ENCODE assay signal across 7 cellular contexts in genomic region chr15:90001683-90002427, GRCh38. TPM values are rescaled to one million over a fixed set of nuclear protein-coding genes. Genes with fewer than 3 reads are reported as not detected.
DNase-seq lines count a peak whose midpoint lies in the region; ATAC-seq and TF ChIP-seq lines count a peak whose summit lies in the region.

No MANE protein-coding gene starts in this region.

- peaks cover 57% of the 10 kb centered on the region for H3K4me1 Mint-ChIP-seq in activated naive CD4-positive, alpha-beta T cell treated with anti-CD3 and anti-CD28 coated beads for 36 hours (ENCODE audit: low read depth)

- H3K27me3 Mint-ChIP-seq in activated naive CD4-positive, alpha-beta T cell treated with anti-CD3 and anti-CD28 coated beads for 36 hours (ENCODE audit: low read depth): no peaks in the 10 kb centered on the region

- CTCF ChIA-PET in activated naive CD4-positive, alpha-beta T cell treated with anti-CD3 and anti-CD28 coated beads for 36 hours (lab: Charles Lee): interaction anchor here (1.1 kb wide), 1 partner anchor 8 kb away, joined by 4 read pairs; no protein-coding TSS in a partner anchor

- peak overlapping the region; percentile 82 for H3K4me3 Mint-ChIP-seq in activated naive CD4-positive, alpha-beta T cell treated with anti-CD3 and anti-CD28 coated beads for 36 hours

- ATAC-seq in HG02970 (IDR thresholded peaks at IDR 0.05; ENCODE audit: low FRiP score, unreplicated experiment) (peak; percentile 43), RWPE2 (ENCODE audit: low read depth) (0 out of 3 replicates have a peak, but pooled peaks have one; percentile 0), omental fat pad (ENCODE audit: low FRiP score) (peak; percentile 8), upper lobe of left lung (ENCODE audit: low FRiP score in 2 of 2) (peak in 1 of 2 donors; percentile 34)

- H3K36me3 Mint-ChIP-seq in activated naive CD4-positive, alpha-beta T cell treated with anti-CD3 and anti-CD28 coated beads for 36 hours (ENCODE audit: low read depth): peaks cover 1% of the 10 kb centered on the region

- H3K27ac Mint-ChIP-seq in activated naive CD4-positive, alpha-beta T cell treated with anti-CD3 and anti-CD28 coated beads for 36 hours: peak overlapping the region; percentile 75

- TF ChIP-seq CTCF in GM12875 (IDR thresholded peaks at IDR 0.05; ENCODE audit: borderline replicate concordance, insufficient read depth, low read depth, low read length) (no peak), RWPE2 (IDR thresholded peaks at IDR 0.05; ENCODE audit: poor library complexity, severe bottlenecking) (no peak), omental fat pad (IDR thresholded peaks at IDR 0.05) (no peak), upper lobe of left lung (IDR thresholded peaks at IDR 0.05) (no peak)

- H3K4me3 ChIP-seq in GM12875 (ENCODE audit: low read depth, low read length): peak overlapping the region; percentile 77
- H3K4me3 ChIP-seq in RWPE2 (ENCODE audit: severe bottlenecking): peak overlapping the region; percentile 82
- peak overlapping the region; percentile 64 to 86 (median 68) for H3K4me3 ChIP-seq in upper lobe of left lung

- DNase-seq in RWPE2 (ENCODE audit: low spot score) (peak; percentile 81), germinal center (ENCODE audit: low spot score) (peak; percentile 80), omental fat pad (ENCODE audit: low spot score) (no peak), upper lobe of left lung (peak; percentile 75 to 93)
- DNase-seq in activated naive CD4-positive, alpha-beta T cell treated with anti-CD3 and anti-CD28 coated beads for 36 hours: peak; percentile 70

- H3K4me1 ChIP-seq in RWPE2 (ENCODE audit: insufficient read depth, poor library complexity, severe bottlenecking): peaks cover 64% of the 10 kb centered on the region
- peaks cover 51 to 73% (median 59%) of the 10 kb centered on the region in 4 donors for H3K4me1 ChIP-seq in upper lobe of left lung

- TF ChIP-seq EP300 in upper lobe of left lung (IDR thresholded peaks at IDR 0.05): no peak

- H3K27me3 ChIP-seq in RWPE2 (ENCODE audit: insufficient read depth, poor library complexity, severe bottlenecking): no peaks in the 10 kb centered on the region
- no peaks in the 10 kb centered on the region for H3K27me3 ChIP-seq in upper lobe of left lung

- WGBS in upper lobe of left lung, 2 donors: 0 to 1% methylated on average over 27 to 33 of the region's 89 CpGs

- H3K9me3 ChIP-seq in RWPE2 (ENCODE audit: severe bottlenecking) (no peaks in the 10 kb centered on the region), upper lobe of left lung (no peaks in the 10 kb centered on the region)

- H3K9me3 Mint-ChIP-seq in activated naive CD4-positive, alpha-beta T cell treated with anti-CD3 and anti-CD28 coated beads for 36 hours: no peaks in the 10 kb centered on the region

- H3K36me3 ChIP-seq in RWPE2 (ENCODE audit: low read depth) (peaks cover 25% of the 10 kb centered on the region), upper lobe of left lung (no peaks in the 10 kb centered on the region)

- intact Hi-C loops in activated naive CD4-positive, alpha-beta T cell treated with anti-CD3 and anti-CD28 coated beads for 36 hours (cut with micrococcal nuclease): loop anchor here (5.0 to 10.0 kb wide), 3 partner anchors 230 to 1377 kb away; partner anchors contain the start of genes AEN, CIB1, GDPGP1 and NGRN

- peak in 2 of 4 donors; percentile 42 to 55 for TF ChIP-seq POLR2A in upper lobe of left lung (IDR thresholded peaks at IDR 0.05)

- H3K27ac ChIP-seq in RWPE2 (ENCODE audit: poor library complexity, severe bottlenecking): peak overlapping the region; percentile 99
- H3K27ac ChIP-seq in upper lobe of left lung: peak overlapping the region; percentile 93 to 97 (median 94)

RNA-seq across cellular contexts. Expression of gene ZNF710, which starts 0.7 kb away (rescaled TPM):
- total RNA-seq in activated naive CD4-positive, alpha-beta T cell treated with anti-CD3 and anti-CD28 coated beads for 36 hours: 10 to 100 TPM; 17.3 to 19.8 TPM
- 10 to 100 TPM in 1 of 4 donors, 1 to 10 TPM in 3; 5.4 to 13.9 (median 7.0) TPM for total RNA-seq in omental fat pad
- total RNA-seq in upper lobe of left lung: 10 to 100 TPM; 26.0 to 51.3 (median 44.5) TPM
